In genomic region chr13:21707586-21707985, GRCh38 we compare ENCODE assay signal across 25 cellular contexts.
"Had no signal": no experiment of that assay in that cellular context is flagged by ENCODE, and none has a peak within 500 bp of the region (broad histone marks: within the 10 kb centered on the region; RNA-seq: fewer than 3 reads in every experiment).

No MANE protein-coding gene starts in this region.

- H3K4me1 ChIP-seq: stomach, suprapubic skin, testis, thyroid gland, tibial artery, tibial nerve, transverse colon, upper lobe of left lung, upper lobe of right lung, uterus, vagina had no signal

- DNase-seq: stimulated activated CD4-positive, alpha-beta T cell treated with anti-CD3 and anti-CD28 coated beads, Interleukin-2, amount 100 ng/mL, for 48 hours; stimulated activated CD4-positive, alpha-beta T cell treated with anti-CD3 and anti-CD28 coated beads, Interleukin-4, amount 100 ng/mL, for 1 hour; stimulated activated CD4-positive, alpha-beta T cell treated with anti-CD3 and anti-CD28 coated beads, Interleukin-4, amount 100 ng/mL, for 24 hours; stimulated activated CD4-positive, alpha-beta T cell treated with anti-CD3 and anti-CD28 coated beads, Interleukin-4, amount 100 ng/mL, for 4 hours; stimulated activated CD8-positive, alpha-beta memory T cell treated with anti-CD3 and anti-CD28 coated beads, Interleukin-4, amount 100 ng/mL, for 48 hours; stimulated activated naive B cell treated with anti-CD40 and anti-IgM and Interleukin-4, amounts not matched to agents 10 μg/mL and 1 μg/mL and 100 μg/mL, for 72 hours; stimulated activated naive CD4-positive, alpha-beta T cell; stimulated activated naive CD4-positive, alpha-beta T cell treated with Interleukin-2 at 50 U/mL for 16 hours; stimulated activated naive CD8-positive, alpha-beta T cell treated with anti-CD3 and anti-CD28 coated beads, Interleukin-15, amount 100 ng/mL, for 72 hours; stimulated activated naive CD8-positive, alpha-beta T cell treated with anti-CD3 and anti-CD28 coated beads, Interleukin-15, Interleukin-2, amounts not matched to agents 100 U/mL and 50 U/mL, for 24 hours; stomach; substantia nigra; testis; thyroid gland; tibial artery; transverse colon; upper lobe of left lung; upper lobe of right lung; uterus had no signal

- H3K27ac ChIP-seq: stomach, suprapubic skin, testis, thoracic aorta, thyroid gland, tibial artery, tibial nerve, transverse colon, upper lobe of left lung, upper lobe of right lung, uterus, vagina had no signal

- ATAC-seq: stimulated activated effector memory CD8-positive, alpha-beta T cell treated with anti-CD3 and anti-CD28 coated beads, Interleukin-12 subunit alpha, Interleukin-12 subunit beta, amount 100 ng/mL, for 72 hours; stimulated activated memory B cell treated with anti-CD40 and anti-IgM and Interleukin-4, amounts not matched to agents 10 μg/mL and 1 μg/mL and 100 μg/mL, for 72 hours; stimulated activated naive B cell treated with anti-CD40 and anti-IgM and Interleukin-4, amounts not matched to agents 10 μg/mL and 1 μg/mL and 100 μg/mL, for 72 hours; stimulated activated naive CD8-positive, alpha-beta T cell treated with anti-CD3 and anti-CD28 coated beads, Interleukin-15, amount 100 ng/mL, for 72 hours; stimulated activated naive CD8-positive, alpha-beta T cell treated with anti-CD3 and anti-CD28 coated beads, Interleukin-15, Interleukin-2, amounts not matched to agents 100 U/mL and 50 U/mL, for 24 hours; upper lobe of right lung had no signal

- H3K27me3 ChIP-seq: testis, thyroid gland, tibial artery, tibial nerve, upper lobe of left lung, upper lobe of right lung, uterus, vagina had no signal

- H3K4me3 ChIP-seq: stomach, suprapubic skin, testis, thoracic aorta, thyroid gland, tibial artery, tibial nerve, transverse colon, upper lobe of left lung, upper lobe of right lung, uterus, vagina had no signal

- H3K36me3 ChIP-seq: stomach, suprapubic skin, thoracic aorta, thyroid gland, tibial artery, tibial nerve, transverse colon, upper lobe of left lung, upper lobe of right lung, uterus, vagina had no signal

- H3K9me3 ChIP-seq: suprapubic skin, testis, thyroid gland, upper lobe of right lung, uterus, vagina had no signal
